1 cellular context compared by ENCODE assay signal in the genomic region with DNA sequence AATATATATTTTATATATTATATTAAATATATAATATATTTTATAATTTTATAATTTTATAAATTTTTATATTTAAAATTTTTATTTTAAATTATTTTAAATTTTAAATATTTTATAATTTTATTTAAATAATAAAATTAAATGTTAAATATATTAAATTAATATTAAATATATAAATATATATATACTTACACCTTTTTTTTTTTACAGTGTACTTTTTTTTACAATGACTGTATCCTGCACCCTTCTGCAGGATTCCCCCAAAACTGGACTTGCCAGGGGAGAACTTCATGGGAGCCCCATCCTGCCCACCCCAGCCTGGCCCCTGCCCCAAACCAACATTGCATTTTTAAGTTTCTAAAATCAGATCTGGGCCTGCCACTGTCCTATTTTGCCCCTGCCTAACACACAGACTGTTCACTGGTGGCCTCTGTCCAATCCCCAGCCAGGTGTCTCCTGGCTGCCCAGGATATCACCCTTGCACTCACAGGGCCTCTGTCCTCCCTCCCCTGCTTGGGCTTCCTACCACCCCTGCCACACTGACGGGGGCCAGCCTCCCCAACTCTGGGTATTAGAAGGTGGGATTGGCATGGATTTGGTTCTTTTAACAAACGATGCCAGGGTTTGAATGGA.
TF ChIP-seq lines count a peak whose summit lies in the region.

No MANE protein-coding gene starts in this region.

TF ChIP-seq in HepG2, 621 proteins besides CTCF, POLR2A, EP300 and RAD21 (continued from another document):
- TF ChIP-seq, protein P1, sequence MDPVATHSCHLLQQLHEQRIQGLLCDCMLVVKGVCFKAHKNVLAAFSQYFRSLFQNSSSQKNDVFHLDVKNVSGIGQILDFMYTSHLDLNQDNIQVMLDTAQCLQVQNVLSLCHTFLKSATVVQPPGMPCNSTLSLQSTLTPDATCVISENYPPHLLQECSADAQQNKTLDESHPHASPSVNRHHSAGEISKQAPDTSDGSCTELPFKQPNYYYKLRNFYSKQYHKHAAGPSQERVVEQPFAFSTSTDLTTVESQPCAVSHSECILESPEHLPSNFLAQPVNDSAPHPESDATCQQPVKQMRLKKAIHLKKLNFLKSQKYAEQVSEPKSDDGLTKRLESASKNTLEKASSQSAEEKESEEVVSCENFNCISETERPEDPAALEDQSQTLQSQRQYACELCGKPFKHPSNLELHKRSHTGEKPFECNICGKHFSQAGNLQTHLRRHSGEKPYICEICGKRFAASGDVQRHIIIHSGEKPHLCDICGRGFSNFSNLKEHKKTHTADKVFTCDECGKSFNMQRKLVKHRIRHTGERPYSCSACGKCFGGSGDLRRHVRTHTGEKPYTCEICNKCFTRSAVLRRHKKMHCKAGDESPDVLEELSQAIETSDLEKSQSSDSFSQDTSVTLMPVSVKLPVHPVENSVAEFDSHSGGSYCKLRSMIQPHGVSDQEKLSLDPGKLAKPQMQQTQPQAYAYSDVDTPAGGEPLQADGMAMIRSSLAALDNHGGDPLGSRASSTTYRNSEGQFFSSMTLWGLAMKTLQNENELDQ (CRISPR knock-in tag; IDR thresholded peaks at IDR 0.05; ENCODE audit: borderline replicate concordance): no peak
- TF ChIP-seq ZNF7 (CRISPR knock-in tag; IDR thresholded peaks at IDR 0.05): no peak
- TF ChIP-seq MLLT10 (CRISPR knock-in tag; IDR thresholded peaks at IDR 0.05): no peak
- TF ChIP-seq ZC3H4 (CRISPR knock-in tag; IDR thresholded peaks at IDR 0.05; ENCODE audit: borderline replicate concordance): no peak
- no peak for TF ChIP-seq ZNF12 (CRISPR knock-in tag; IDR thresholded peaks at IDR 0.05)
- no peak for TF ChIP-seq MIER3 (CRISPR knock-in tag; IDR thresholded peaks at IDR 0.05; ENCODE audit: borderline replicate concordance)
- TF ChIP-seq ONECUT2 (CRISPR knock-in tag; IDR thresholded peaks at IDR 0.05): no peak
- TF ChIP-seq AGO2 (optimal IDR thresholded peaks at IDR 0.05; ENCODE audit: low read depth, low read length): no peak
- TF ChIP-seq ISL2 (CRISPR knock-in tag; IDR thresholded peaks at IDR 0.05): no peak
- no peak for TF ChIP-seq CHD2 (IDR thresholded peaks at IDR 0.05; ENCODE audit: low read depth, low read length)
- TF ChIP-seq SCMH1 (CRISPR knock-in tag; IDR thresholded peaks at IDR 0.05; ENCODE audit: borderline replicate concordance): no peak
- TF ChIP-seq NR2F6 (IDR thresholded peaks at IDR 0.05): no peak
- no peak for TF ChIP-seq NR2F6 (CRISPR knock-in tag; IDR thresholded peaks at IDR 0.05)
- no peak for TF ChIP-seq ZNF766 (CRISPR knock-in tag; IDR thresholded peaks at IDR 0.05; ENCODE audit: borderline replicate concordance)
- TF ChIP-seq RFXANK (CRISPR knock-in tag; IDR thresholded peaks at IDR 0.05): no peak
- TF ChIP-seq, protein P2, sequence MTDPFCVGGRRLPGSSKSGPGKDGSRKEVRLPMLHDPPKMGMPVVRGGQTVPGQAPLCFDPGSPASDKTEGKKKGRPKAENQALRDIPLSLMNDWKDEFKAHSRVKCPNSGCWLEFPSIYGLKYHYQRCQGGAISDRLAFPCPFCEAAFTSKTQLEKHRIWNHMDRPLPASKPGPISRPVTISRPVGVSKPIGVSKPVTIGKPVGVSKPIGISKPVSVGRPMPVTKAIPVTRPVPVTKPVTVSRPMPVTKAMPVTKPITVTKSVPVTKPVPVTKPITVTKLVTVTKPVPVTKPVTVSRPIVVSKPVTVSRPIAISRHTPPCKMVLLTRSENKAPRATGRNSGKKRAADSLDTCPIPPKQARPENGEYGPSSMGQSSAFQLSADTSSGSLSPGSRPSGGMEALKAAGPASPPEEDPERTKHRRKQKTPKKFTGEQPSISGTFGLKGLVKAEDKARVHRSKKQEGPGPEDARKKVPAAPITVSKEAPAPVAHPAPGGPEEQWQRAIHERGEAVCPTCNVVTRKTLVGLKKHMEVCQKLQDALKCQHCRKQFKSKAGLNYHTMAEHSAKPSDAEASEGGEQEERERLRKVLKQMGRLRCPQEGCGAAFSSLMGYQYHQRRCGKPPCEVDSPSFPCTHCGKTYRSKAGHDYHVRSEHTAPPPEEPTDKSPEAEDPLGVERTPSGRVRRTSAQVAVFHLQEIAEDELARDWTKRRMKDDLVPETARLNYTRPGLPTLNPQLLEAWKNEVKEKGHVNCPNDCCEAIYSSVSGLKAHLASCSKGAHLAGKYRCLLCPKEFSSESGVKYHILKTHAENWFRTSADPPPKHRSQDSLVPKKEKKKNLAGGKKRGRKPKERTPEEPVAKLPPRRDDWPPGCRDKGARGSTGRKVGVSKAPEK (CRISPR knock-in tag; IDR thresholded peaks at IDR 0.05; ENCODE audit: borderline replicate concordance): no peak
